ENCODE assay signal across 8 cellular contexts in genomic region chr14:55028066-55028465, GRCh38. TPM values are rescaled to one million over a fixed set of nuclear protein-coding genes. Genes with fewer than 3 reads are reported as not detected.
DNase-seq lines count a peak whose midpoint lies in the region; ATAC-seq and TF ChIP-seq lines count a peak whose summit lies in the region.

No MANE protein-coding gene starts in this region.

- peak overlapping the region; percentile 69 for H3K4me2 ChIP-seq in OCI-LY3 (ENCODE audit: low read length)

- peaks cover 81% of the 10 kb centered on the region for H3K79me2 ChIP-seq in OCI-LY3 (ENCODE audit: low read length)

- 3 to 4% (median 4%) methylated on average over 8 of the region's 8 CpGs for WGBS in psoas muscle, 3 donors

- H3K4me3 ChIP-seq in GM12864 (ENCODE audit: low read depth, low read length) (peak overlapping the region; percentile 85), OCI-LY3 (ENCODE audit: low read length) (peak overlapping the region; percentile 87), epithelial cell of esophagus (ENCODE audit: low read length) (peak overlapping the region; percentile 63), psoas muscle (peak overlapping the region; percentile 79)

- H3K27me3 ChIP-seq in OCI-LY3 (ENCODE audit: low read depth, low read length) (no peaks in the 10 kb centered on the region), psoas muscle (ENCODE audit: insufficient read depth in 3 of 3, low read length in 2 of 3) (no peaks in the 10 kb centered on the region)

- intact Hi-C loops in psoas muscle (cut with DNase I): no loop called here

- peak overlapping the region; percentile 80 for H3K9ac ChIP-seq in OCI-LY3 (ENCODE audit: low read length)

- H3K4me1 ChIP-seq in OCI-LY3 (ENCODE audit: low read length): peaks cover 43% of the 10 kb centered on the region
- peaks cover 22% of the 10 kb centered on the region for H3K4me1 ChIP-seq in psoas muscle

- H2AFZ ChIP-seq in OCI-LY3 (ENCODE audit: low read depth, low read length): no peak overlapping the region

- no peak for DNase-seq in GM12864 (ENCODE audit: low read depth)
- no peak for DNase-seq in epithelial cell of esophagus (ENCODE audit: low read depth)
- DNase-seq in psoas muscle: no peak
- no peak for DNase-seq in NCI-H128 (lab: John Stamatoyannopoulos, UW; ENCODE audit: unreplicated experiment)

- TF ChIP-seq CTCF in GM12864 (IDR thresholded peaks at IDR 0.05; ENCODE audit: low read depth, low read length, missing control alignments): no peak
- TF ChIP-seq CTCF in OCI-LY3 (IDR thresholded peaks at IDR 0.05; ENCODE audit: low read depth, low read length): no peak
- no peak for TF ChIP-seq CTCF in epithelial cell of esophagus (IDR thresholded peaks at IDR 0.05; ENCODE audit: insufficient read depth, low read depth, low read length, missing control alignments)
- TF ChIP-seq CTCF in psoas muscle (IDR thresholded peaks at IDR 0.05): no peak

- H3K9me3 ChIP-seq in OCI-LY3 (ENCODE audit: insufficient read depth, low read length): no peaks in the 10 kb centered on the region
- no peaks in the 10 kb centered on the region for H3K9me3 ChIP-seq in psoas muscle

- H3K36me3 ChIP-seq in OCI-LY3 (replicated peaks; ENCODE audit: low read depth, low read length): peaks cover 8% of the 10 kb centered on the region
- H3K36me3 ChIP-seq in psoas muscle (ENCODE audit: insufficient read depth in 1 of 2, low read depth in 1 of 2): peaks cover 0 to 5% of the 10 kb centered on the region in 2 donors

- no peak overlapping the region; the same call in 1 of the 2 replicates for H3K27ac ChIP-seq in OCI-LY3 (ENCODE audit: low read length)
- H3K27ac ChIP-seq in psoas muscle: no peak overlapping the region

- ATAC-seq in psoas muscle: no peak
- ATAC-seq in GM18868 (IDR thresholded peaks at IDR 0.05; ENCODE audit: unreplicated experiment): no peak
- no peak for ATAC-seq in GM21423 (IDR thresholded peaks at IDR 0.05; ENCODE audit: unreplicated experiment)
- no peak for ATAC-seq in GM21447 (IDR thresholded peaks at IDR 0.05; ENCODE audit: unreplicated experiment)

- peaks cover 13% of the 10 kb centered on the region; the same call in 1 of the 2 replicates for H4K20me1 ChIP-seq in OCI-LY3 (ENCODE audit: insufficient read depth, low read length)

RNA-seq across cellular contexts. Expression of gene SOCS4, which starts 1.0 kb away (rescaled TPM):
- 10 to 100 TPM in 3 of 4 donors, 1 to 10 TPM in 1; 9.7 to 17.0 (median 13.2) TPM for total RNA-seq in psoas muscle
- polyA plus RNA-seq in psoas muscle: 10 to 100 TPM in 1 of 3 donors, 1 to 10 TPM in 2; 4.1 to 23.7 (median 6.1) TPM

RNA-seq across cellular contexts. Expression of gene WDHD1, which starts 1.2 kb away (rescaled TPM):
- total RNA-seq in psoas muscle: 1 to 10 TPM in 2 of 4 donors, under 1 TPM in 2; 0.86 to 2.0 (median 0.99) TPM
- 1 to 10 TPM in 1 of 3 donors, under 1 TPM in 2; 0.55 to 1.2 (median 0.95) TPM for polyA plus RNA-seq in psoas muscle

RNA-seq across cellular contexts. Expression of gene MAPK1IP1L, which starts 23.4 kb away (rescaled TPM):
- total RNA-seq in psoas muscle: 10 to 100 TPM; 34.1 to 60.1 (median 56.3) TPM
- 10 to 100 TPM; 17.6 to 46.2 (median 33.5) TPM for polyA plus RNA-seq in psoas muscle
